1 cellular context compared by ENCODE assay signal in the genomic region with DNA sequence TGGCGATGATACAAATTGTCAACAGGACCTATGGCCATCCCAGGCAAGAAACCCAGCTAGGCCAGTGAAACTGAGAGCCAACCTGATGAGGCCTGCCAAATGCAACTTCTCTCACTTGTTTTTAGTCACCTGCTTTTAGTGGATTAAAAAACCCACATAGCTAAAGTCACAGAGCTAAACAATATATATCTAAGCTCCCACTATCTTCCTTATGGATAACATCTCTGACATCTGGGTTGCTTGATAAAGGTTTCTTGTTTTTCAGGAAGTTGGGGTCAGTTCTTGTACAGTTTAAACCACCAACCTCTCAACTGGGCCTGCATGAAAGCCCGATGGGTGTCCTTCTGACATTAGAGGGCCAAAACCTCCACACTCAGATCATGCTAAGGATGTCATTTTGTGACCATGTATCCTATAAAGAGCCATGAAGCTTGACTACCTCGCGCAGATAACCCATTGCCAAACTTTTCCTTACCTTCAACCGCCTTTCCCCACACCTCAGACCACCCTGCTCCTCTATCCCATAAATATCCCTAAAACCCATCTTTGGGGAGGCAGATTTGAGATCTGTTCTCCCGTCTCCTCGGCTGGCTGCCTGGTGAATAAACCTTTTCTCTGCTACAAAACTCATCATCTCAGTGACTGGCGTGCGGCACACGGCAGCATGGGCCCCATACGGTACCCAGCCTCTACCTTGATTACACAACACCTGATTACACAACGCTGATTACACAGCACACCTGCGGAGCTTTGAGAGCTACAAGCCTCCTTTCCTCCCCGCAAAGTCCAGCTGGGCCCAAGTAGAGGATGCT.
TF ChIP-seq lines count a peak whose summit lies in the region.

No MANE protein-coding gene starts in this region.

TF ChIP-seq in K562, 482 proteins besides CTCF, POLR2A, EP300 and RAD21 (continued from another document):
- TF ChIP-seq SRF (CRISPR knock-in tag; IDR thresholded peaks at IDR 0.05) (no peak), FOSL1 (tag; conservative IDR thresholded peaks at IDR 0.05) (0 out of 2 replicates have a peak, but pooled peaks have one; percentile 16), RHOXF2B (CRISPR knock-in tag; conservative IDR thresholded peaks at IDR 0.05) (no peak), STAG1 (CRISPR knock-in tag; IDR thresholded peaks at IDR 0.05; ENCODE audit: borderline replicate concordance) (no peak), TRIM24 (IDR thresholded peaks at IDR 0.05) (0 out of 4 replicates have a peak, but pooled peaks of 1 of the 2 experiments have one; percentile 32), ZNF696 (CRISPR knock-in tag; conservative IDR thresholded peaks at IDR 0.05) (no peak), NR2C2 (CRISPR knock-in tag; IDR thresholded peaks at IDR 0.05) (no peak), NR2C2 (tag; IDR thresholded peaks at IDR 0.05) (no peak), TCFL5 (CRISPR knock-in tag; conservative IDR thresholded peaks at IDR 0.05) (no peak), PURB (CRISPR knock-in tag; IDR thresholded peaks at IDR 0.05; ENCODE audit: low read depth) (no peak), ATF7 (IDR thresholded peaks at IDR 0.05) (peak; percentile 37; the same call in 1 of the 2 replicates), TBL1XR1 (IDR thresholded peaks at IDR 0.05; ENCODE audit: low read length in 2 of 2) (no peak), ZNF445 (CRISPR knock-in tag; IDR thresholded peaks at IDR 0.05; ENCODE audit: low read depth) (no peak), CBX1 (IDR thresholded peaks at IDR 0.05; ENCODE audit: low read depth) (no peak), ZNF561 (CRISPR knock-in tag; conservative IDR thresholded peaks at IDR 0.05) (no peak), CBX3 (IDR thresholded peaks at IDR 0.05; ENCODE audit: borderline replicate concordance in 1 of 2, low read length in 2 of 2) (no peak), CTBP1 (IDR thresholded peaks at IDR 0.05; ENCODE audit: borderline replicate concordance) (peak; percentile 40; the same call in 1 of the 2 replicates), ZNF347 (CRISPR knock-in tag; IDR thresholded peaks at IDR 0.05; ENCODE audit: low read depth) (no peak), NCOA1 (IDR thresholded peaks at IDR 0.05; ENCODE audit: low read depth) (no peak), HDAC6 (IDR thresholded peaks at IDR 0.05; ENCODE audit: low read depth, low read length) (no peak), HNRNPH1 (optimal IDR thresholded peaks at IDR 0.05; ENCODE audit: low read depth, low read length) (no peak), NR2F6 (CRISPR knock-in tag; IDR thresholded peaks at IDR 0.05) (no peak), HDAC1 (IDR thresholded peaks at IDR 0.05) (no peak; a peak in 1 of 4 replicates), STAT5A (IDR thresholded peaks at IDR 0.05; ENCODE audit: borderline replicate concordance, low read length) (no peak)
- TF ChIP-seq, protein P1, sequence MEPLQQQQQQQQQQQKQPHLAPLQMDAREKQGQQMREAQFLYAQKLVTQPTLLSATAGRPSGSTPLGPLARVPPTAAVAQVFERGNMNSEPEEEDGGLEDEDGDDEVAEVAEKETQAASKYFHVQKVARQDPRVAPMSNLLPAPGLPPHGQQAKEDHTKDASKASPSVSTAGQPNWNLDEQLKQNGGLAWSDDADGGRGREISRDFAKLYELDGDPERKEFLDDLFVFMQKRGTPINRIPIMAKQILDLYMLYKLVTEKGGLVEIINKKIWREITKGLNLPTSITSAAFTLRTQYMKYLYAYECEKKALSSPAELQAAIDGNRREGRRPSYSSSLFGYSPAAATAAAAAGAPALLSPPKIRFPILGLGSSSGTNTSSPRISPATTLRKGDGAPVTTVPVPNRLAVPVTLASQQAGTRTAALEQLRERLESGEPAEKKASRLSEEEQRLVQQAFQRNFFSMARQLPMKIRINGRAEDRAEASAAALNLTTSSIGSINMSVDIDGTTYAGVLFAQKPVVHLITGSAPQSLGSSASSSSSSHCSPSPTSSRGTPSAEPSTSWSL (CRISPR knock-in tag; IDR thresholded peaks at IDR 0.05; ENCODE audit: borderline replicate concordance) = no peak
- TF ChIP-seq, protein P2, sequence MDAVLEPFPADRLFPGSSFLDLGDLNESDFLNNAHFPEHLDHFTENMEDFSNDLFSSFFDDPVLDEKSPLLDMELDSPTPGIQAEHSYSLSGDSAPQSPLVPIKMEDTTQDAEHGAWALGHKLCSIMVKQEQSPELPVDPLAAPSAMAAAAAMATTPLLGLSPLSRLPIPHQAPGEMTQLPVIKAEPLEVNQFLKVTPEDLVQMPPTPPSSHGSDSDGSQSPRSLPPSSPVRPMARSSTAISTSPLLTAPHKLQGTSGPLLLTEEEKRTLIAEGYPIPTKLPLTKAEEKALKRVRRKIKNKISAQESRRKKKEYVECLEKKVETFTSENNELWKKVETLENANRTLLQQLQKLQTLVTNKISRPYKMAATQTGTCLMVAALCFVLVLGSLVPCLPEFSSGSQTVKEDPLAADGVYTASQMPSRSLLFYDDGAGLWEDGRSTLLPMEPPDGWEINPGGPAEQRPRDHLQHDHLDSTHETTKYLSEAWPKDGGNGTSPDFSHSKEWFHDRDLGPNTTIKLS (IDR thresholded peaks at IDR 0.05; ENCODE audit: borderline replicate concordance, low read depth) = no peak; the same call in 1 of the 2 replicates
- TF ChIP-seq, protein P3, sequence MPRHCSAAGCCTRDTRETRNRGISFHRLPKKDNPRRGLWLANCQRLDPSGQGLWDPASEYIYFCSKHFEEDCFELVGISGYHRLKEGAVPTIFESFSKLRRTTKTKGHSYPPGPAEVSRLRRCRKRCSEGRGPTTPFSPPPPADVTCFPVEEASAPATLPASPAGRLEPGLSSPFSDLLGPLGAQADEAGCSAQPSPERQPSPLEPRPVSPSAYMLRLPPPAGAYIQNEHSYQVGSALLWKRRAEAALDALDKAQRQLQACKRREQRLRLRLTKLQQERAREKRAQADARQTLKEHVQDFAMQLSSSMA (CRISPR knock-in tag; IDR thresholded peaks at IDR 0.05) = no peak
- TF ChIP-seq, protein P4, sequence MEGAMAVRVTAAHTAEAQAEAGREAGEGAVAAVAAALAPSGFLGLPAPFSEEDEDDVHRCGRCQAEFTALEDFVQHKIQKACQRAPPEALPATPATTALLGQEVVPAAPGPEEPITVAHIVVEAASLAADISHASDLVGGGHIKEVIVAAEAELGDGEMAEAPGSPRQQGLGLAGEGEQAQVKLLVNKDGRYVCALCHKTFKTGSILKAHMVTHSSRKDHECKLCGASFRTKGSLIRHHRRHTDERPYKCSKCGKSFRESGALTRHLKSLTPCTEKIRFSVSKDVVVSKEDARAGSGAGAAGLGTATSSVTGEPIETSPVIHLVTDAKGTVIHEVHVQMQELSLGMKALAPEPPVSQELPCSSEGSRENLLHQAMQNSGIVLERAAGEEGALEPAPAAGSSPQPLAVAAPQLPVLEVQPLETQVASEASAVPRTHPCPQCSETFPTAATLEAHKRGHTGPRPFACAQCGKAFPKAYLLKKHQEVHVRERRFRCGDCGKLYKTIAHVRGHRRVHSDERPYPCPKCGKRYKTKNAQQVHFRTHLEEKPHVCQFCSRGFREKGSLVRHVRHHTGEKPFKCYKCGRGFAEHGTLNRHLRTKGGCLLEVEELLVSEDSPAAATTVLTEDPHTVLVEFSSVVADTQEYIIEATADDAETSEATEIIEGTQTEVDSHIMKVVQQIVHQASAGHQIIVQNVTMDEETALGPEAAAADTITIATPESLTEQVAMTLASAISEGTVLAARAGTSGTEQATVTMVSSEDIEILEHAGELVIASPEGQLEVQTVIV (CRISPR knock-in tag; IDR thresholded peaks at IDR 0.05; ENCODE audit: borderline replicate concordance) = no peak
